1 cellular context compared by ENCODE assay signal in genomic region chr3:125129512-125129962, GRCh38.
TF ChIP-seq lines count a peak whose summit lies in the region.

No MANE protein-coding gene starts in this region.

TF ChIP-seq in endothelial cell of umbilical vein, 7 proteins besides CTCF, POLR2A, EP300 and RAD21:
- TF ChIP-seq MAX (IDR thresholded peaks at IDR 0.05; ENCODE audit: insufficient read depth, insufficient read length): no peak
- TF ChIP-seq MYC (IDR thresholded peaks at IDR 0.05; ENCODE audit: low read depth, low read length): no peak
- no peak for TF ChIP-seq POLR2AphosphoS5 (IDR thresholded peaks at IDR 0.05; ENCODE audit: insufficient read depth, low read depth, low read length)
- TF ChIP-seq EZH2 (IDR thresholded peaks at IDR 0.05; ENCODE audit: borderline replicate concordance, low read depth, low read length, severe bottlenecking): no peak
- no peak for TF ChIP-seq FOS (IDR thresholded peaks at IDR 0.05; ENCODE audit: borderline replicate concordance, insufficient read depth, low read length)
- TF ChIP-seq JUN (IDR thresholded peaks at IDR 0.05; ENCODE audit: borderline replicate concordance, insufficient read depth, insufficient read length, low read depth): no peak
- TF ChIP-seq GATA2 (IDR thresholded peaks at IDR 0.05; ENCODE audit: insufficient read depth, insufficient read length, low read depth, low read length): no peak
